In the genomic region with DNA sequence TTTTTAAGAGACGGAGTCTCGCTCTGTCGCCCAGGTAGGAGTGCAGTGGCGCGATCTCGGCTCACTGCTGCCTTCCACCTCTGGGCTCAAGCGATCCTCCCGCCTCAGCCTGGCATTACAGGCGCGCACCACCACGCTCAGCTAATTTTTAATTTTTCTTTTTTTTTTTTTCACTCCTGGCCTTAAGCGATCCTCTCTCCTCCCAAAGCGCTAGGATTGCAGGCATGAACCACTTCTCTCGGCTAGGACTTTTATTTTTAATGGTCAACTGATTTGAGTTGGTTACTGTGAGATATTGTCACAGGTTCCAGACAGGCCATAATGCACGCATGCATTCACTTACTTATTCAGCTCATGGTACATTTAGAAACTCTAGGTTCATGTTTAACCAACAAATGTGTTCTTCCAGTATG, we compare ENCODE assay signal across 8 cellular contexts. TPM values are rescaled to one million over a fixed set of nuclear protein-coding genes. Genes with fewer than 3 reads are reported as not detected.
DNase-seq lines count a peak whose midpoint lies in the region; ATAC-seq, FAIRE-seq and TF ChIP-seq lines count a peak whose summit lies in the region.

No MANE protein-coding gene starts in this region.

- no peak for DNase-seq in CD4-positive, CD25-positive, alpha-beta regulatory T cell
- no peak for DNase-seq in astrocyte (ENCODE audit: low read depth)
- no peak for DNase-seq in stimulated activated CD4-positive, alpha-beta T cell treated with anti-CD3 and anti-CD28 coated beads, Interleukin-4, amount 100 ng/mL, for 24 hours
- DNase-seq in DMS53 (lab: John Stamatoyannopoulos, UW), result no peak
- DNase-seq in NCI-H526 (lab: John Stamatoyannopoulos, UW), result no peak

- H3K27me3 Mint-ChIP-seq in CD4-positive, CD25-positive, alpha-beta regulatory T cell, result peaks cover 5% of the 10 kb centered on the region
- H3K27me3 Mint-ChIP-seq in astrocyte (ENCODE audit: low read depth, unreplicated experiment), result no peaks in the 10 kb centered on the region

- peaks cover 19% of the 10 kb centered on the region for H3K4me1 ChIP-seq in CD4-positive, CD25-positive, alpha-beta regulatory T cell (ENCODE audit: control insufficient read depth, insufficient read depth, low read length, poor library complexity, severe bottlenecking)
- peaks cover 11% of the 10 kb centered on the region for H3K4me1 ChIP-seq in astrocyte (ENCODE audit: insufficient read depth, low read length)
- peaks cover 16% of the 10 kb centered on the region for H3K4me1 ChIP-seq in mononuclear cell (ENCODE audit: insufficient read depth, low read length)

- peak overlapping the region; percentile 96 to 98 (median 98) for H3K4me3 Mint-ChIP-seq in CD4-positive, CD25-positive, alpha-beta regulatory T cell
- H3K4me3 Mint-ChIP-seq in astrocyte (ENCODE audit: unreplicated experiment), result peak overlapping the region; percentile 96

- peak overlapping the region; percentile 98 for H3K27ac ChIP-seq in CD4-positive, CD25-positive, alpha-beta regulatory T cell (ENCODE audit: insufficient read depth, low read length, poor library complexity, severe bottlenecking)
- peak overlapping the region; percentile 93 for H3K27ac ChIP-seq in astrocyte (ENCODE audit: low read depth, low read length)

- peak overlapping the region; percentile 93 for H3K9ac ChIP-seq in astrocyte (ENCODE audit: low read length)

- peaks cover 45% of the 10 kb centered on the region for H3K79me2 ChIP-seq in astrocyte (ENCODE audit: insufficient read depth, low read length)

- no peak for ATAC-seq in CD4-positive, CD25-positive, alpha-beta regulatory T cell (ENCODE audit: low read depth in 2 of 2)
- ATAC-seq in HG02938 (IDR thresholded peaks at IDR 0.05; ENCODE audit: unreplicated experiment) (peak; percentile 15), GM21526 (IDR thresholded peaks at IDR 0.05; ENCODE audit: low FRiP score, unreplicated experiment) (no peak)

- peak overlapping the region; percentile 97 to 99 (median 98) for H3K27ac Mint-ChIP-seq in CD4-positive, CD25-positive, alpha-beta regulatory T cell
- H3K27ac Mint-ChIP-seq in astrocyte (ENCODE audit: unreplicated experiment), result peak overlapping the region; percentile 97

- H2AFZ ChIP-seq in astrocyte (ENCODE audit: low read depth, low read length), result peak overlapping the region; percentile 81

- no peak for TF ChIP-seq CTCF in astrocyte (IDR thresholded peaks at IDR 0.05; ENCODE audit: insufficient read depth, low read depth, low read length)

- H3K9me3 ChIP-seq in CD4-positive, CD25-positive, alpha-beta regulatory T cell (ENCODE audit: control insufficient read depth in 2 of 2, low read length in 2 of 2), result no peaks in the 10 kb centered on the region
- H3K9me3 ChIP-seq in astrocyte (ENCODE audit: insufficient read depth, low read depth, low read length) (no peaks in the 10 kb centered on the region), mononuclear cell (ENCODE audit: low read depth, low read length) (no peaks in the 10 kb centered on the region)

- H3K4me1 Mint-ChIP-seq in CD4-positive, CD25-positive, alpha-beta regulatory T cell, result peaks cover 6 to 28% (median 20%) of the 10 kb centered on the region in 4 donors
- H3K4me1 Mint-ChIP-seq in astrocyte (ENCODE audit: low read depth, unreplicated experiment), result peaks cover 4% of the 10 kb centered on the region

- peaks cover 24% of the 10 kb centered on the region for H3K36me3 ChIP-seq in CD4-positive, CD25-positive, alpha-beta regulatory T cell (ENCODE audit: control insufficient read depth, insufficient read depth, low read length)
- peaks cover 17% of the 10 kb centered on the region for H3K36me3 ChIP-seq in astrocyte (ENCODE audit: insufficient read depth, low read length)

- FAIRE-seq in astrocyte (lab: Jason Lieb, UNC), result no peak

- no peaks in the 10 kb centered on the region for H4K20me1 ChIP-seq in astrocyte (ENCODE audit: insufficient read depth, low read length)

- peaks cover 10% of the 10 kb centered on the region for H3K36me3 Mint-ChIP-seq in CD4-positive, CD25-positive, alpha-beta regulatory T cell
- H3K36me3 Mint-ChIP-seq in astrocyte (ENCODE audit: low read depth, unreplicated experiment), result peaks cover 11% of the 10 kb centered on the region

- peaks cover 0 to 2% (median 0%) of the 10 kb centered on the region in 7 donors for H3K9me3 Mint-ChIP-seq in CD4-positive, CD25-positive, alpha-beta regulatory T cell
- H3K9me3 Mint-ChIP-seq in astrocyte (ENCODE audit: unreplicated experiment), result no peaks in the 10 kb centered on the region

- H3K4me2 ChIP-seq in astrocyte (ENCODE audit: low read length), result peak overlapping the region; percentile 97

- H3K27me3 ChIP-seq in CD4-positive, CD25-positive, alpha-beta regulatory T cell (ENCODE audit: control insufficient read depth, insufficient read depth, low read length), result no peaks in the 10 kb centered on the region
- no peaks in the 10 kb centered on the region for H3K27me3 ChIP-seq in astrocyte (ENCODE audit: insufficient read depth, low read length)
- H3K27me3 ChIP-seq in mononuclear cell (ENCODE audit: insufficient read depth, low read length), result no peaks in the 10 kb centered on the region

- peak overlapping the region; percentile 86 for H3K4me3 ChIP-seq in CD4-positive, CD25-positive, alpha-beta regulatory T cell (ENCODE audit: low read depth, low read length)
- H3K4me3 ChIP-seq in astrocyte (ENCODE audit: insufficient read depth, low read depth, low read length), result peak overlapping the region; percentile 75
- H3K4me3 ChIP-seq in mononuclear cell (ENCODE audit: low read length), result peak overlapping the region; percentile 94

RNA-seq across cellular contexts. Expression of a gene that starts 0.9 kb away (rescaled TPM):
- 6.2 TPM for total RNA-seq in CD4-positive, CD25-positive, alpha-beta regulatory T cell
- 10 to 100 TPM in 1 of 4 donors, 1 to 10 TPM in 3; 4.6 to 10.6 (median 7.3) TPM for polyA plus RNA-seq in CD4-positive, CD25-positive, alpha-beta regulatory T cell
- 7.5 and 8.4 TPM in 2 replicates for total RNA-seq in astrocyte
- total RNA-seq in mononuclear cell, result 2.6 TPM

RNA-seq across cellular contexts. Expression of a gene that starts 1.0 kb away (rescaled TPM):
- 86.1 TPM for total RNA-seq in CD4-positive, CD25-positive, alpha-beta regulatory T cell
- polyA plus RNA-seq in CD4-positive, CD25-positive, alpha-beta regulatory T cell, result 1 to 10 TPM; 4.8 to 8.1 (median 5.9) TPM
- total RNA-seq in astrocyte (41.0 and 42.9 TPM in 2 replicates), mononuclear cell (36.8 TPM)

RNA-seq across cellular contexts. Expression of a gene that starts 9.0 kb away (rescaled TPM):
- 144 TPM for total RNA-seq in CD4-positive, CD25-positive, alpha-beta regulatory T cell
- polyA plus RNA-seq in CD4-positive, CD25-positive, alpha-beta regulatory T cell, result 10 to 100 TPM; 45.9 to 60.0 (median 53.0) TPM
- total RNA-seq in astrocyte (80.0 and 80.8 TPM in 2 replicates), mononuclear cell (177 TPM)

RNA-seq across cellular contexts. Expression of a gene that starts 49.2 kb away (rescaled TPM):
- total RNA-seq in CD4-positive, CD25-positive, alpha-beta regulatory T cell, result 51.5 TPM
- 100 to 1,000 TPM; 110 to 137 (median 114) TPM for polyA plus RNA-seq in CD4-positive, CD25-positive, alpha-beta regulatory T cell
- total RNA-seq in astrocyte, result 26.4 and 29.4 TPM in 2 replicates
- 42.8 TPM for total RNA-seq in mononuclear cell

RNA-seq across cellular contexts. Expression of a gene that starts 56.0 kb away (rescaled TPM):
- total RNA-seq in CD4-positive, CD25-positive, alpha-beta regulatory T cell, result 4.7 TPM
- polyA plus RNA-seq in CD4-positive, CD25-positive, alpha-beta regulatory T cell, result 1 to 10 TPM; 3.3 to 5.5 (median 4.7) TPM
- total RNA-seq in astrocyte (7.1 and 8.8 TPM in 2 replicates), mononuclear cell (1.8 TPM)
